Comparison of ENCODE assay signal across 9 cellular contexts in the genomic region with DNA sequence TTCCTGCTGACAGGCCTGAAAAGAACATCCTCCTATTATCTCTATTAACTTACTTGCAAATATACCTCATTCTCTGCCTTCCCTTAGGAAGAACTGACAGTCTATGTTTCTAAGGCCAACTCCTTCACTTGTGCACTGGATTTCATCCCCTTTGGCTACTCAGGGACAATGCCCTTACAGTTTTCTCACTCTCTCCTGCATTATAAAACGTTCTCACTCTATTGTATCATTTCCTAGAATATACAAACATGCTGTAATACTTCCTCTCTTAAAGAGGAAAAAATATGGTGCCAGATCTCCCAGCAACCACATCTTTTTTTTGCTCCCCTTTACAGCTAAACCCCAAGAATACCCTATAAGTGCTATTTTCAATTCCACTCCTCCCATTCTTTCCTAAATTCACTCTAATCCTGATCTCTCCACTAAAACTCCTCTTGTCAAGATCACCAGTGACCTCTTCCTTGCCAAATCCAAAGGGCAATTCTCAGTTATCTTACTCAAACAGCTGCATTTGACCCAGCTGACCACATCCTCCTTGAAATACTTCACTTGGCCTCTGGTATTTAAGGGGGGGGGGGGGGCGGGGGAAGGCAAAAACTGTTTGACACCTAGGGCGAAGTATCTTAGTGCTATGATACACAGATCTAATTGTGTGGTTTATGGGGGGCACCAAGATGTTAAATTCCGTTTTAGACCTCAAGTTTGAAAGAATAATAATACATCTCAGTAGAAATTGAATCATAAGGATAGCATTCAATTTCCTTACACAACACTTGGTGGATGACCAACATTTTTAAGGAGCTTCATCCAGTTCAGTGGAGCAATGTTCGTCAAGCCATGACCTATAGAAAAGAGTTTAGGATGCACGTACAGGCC. TPM values are rescaled to one million over a fixed set of nuclear protein-coding genes. Genes with fewer than 3 reads are reported as not detected.
DNase-seq lines count a peak whose midpoint lies in the region; ATAC-seq and TF ChIP-seq lines count a peak whose summit lies in the region.
"Had no signal": no experiment of that assay in that cellular context is flagged by ENCODE, and none has a peak within 500 bp of the region (broad histone marks: within the 10 kb centered on the region; RNA-seq: fewer than 3 reads in every experiment).

No MANE protein-coding gene starts in this region.

- peak; percentile 10 to 67 for DNase-seq in cardiac muscle cell (ENCODE audit: low read depth in 1 of 2, low spot score in 1 of 2)
- DNase-seq in Right ventricle myocardium inferior (ENCODE audit: missing footprints) = no peak
- peak; percentile 26 for DNase-seq in RWPE1 (ENCODE audit: low spot score)
- DNase-seq in fibroblast of lung (ENCODE audit: low read depth in 2 of 2) = peak; percentile 41 to 83
- no peak for DNase-seq in NCI-H2227 (lab: John Stamatoyannopoulos, UW; ENCODE audit: unreplicated experiment)

- H3K27ac ChIP-seq in cardiac muscle cell (peak overlapping the region; percentile 88), RWPE1 (no peak overlapping the region), fibroblast of lung (ENCODE audit: insufficient read depth, low read length) (peak overlapping the region; percentile 97)

- H3K79me2 ChIP-seq in fibroblast of lung (ENCODE audit: control insufficient read depth, insufficient read depth, low read length) = peaks cover 52% of the 10 kb centered on the region

- ATAC-seq in Right ventricle myocardium inferior = no peak
- ATAC-seq in HG03025 (IDR thresholded peaks at IDR 0.05; ENCODE audit: low FRiP score, unreplicated experiment) = no peak
- no peak for ATAC-seq in GM18867 (IDR thresholded peaks at IDR 0.05; ENCODE audit: unreplicated experiment)

- H3K36me3 ChIP-seq in cardiac muscle cell (peaks cover 21% of the 10 kb centered on the region), fibroblast of lung (ENCODE audit: control insufficient read depth, insufficient read depth, low read length) (peaks cover 3% of the 10 kb centered on the region), skeletal muscle satellite cell (ENCODE audit: insufficient read depth, low read length) (peaks cover 6% of the 10 kb centered on the region)

- intact Hi-C loops in Right ventricle myocardium inferior (cut with DNase I) = loop anchor here (5.0 kb wide), 1 partner anchor 160 kb away; the partner anchor contains the start of gene G3BP2

- H3K4me1 ChIP-seq in cardiac muscle cell (ENCODE audit: low read depth) (peaks cover 23% of the 10 kb centered on the region), fibroblast of lung (ENCODE audit: control insufficient read depth, extremely low read depth, insufficient read depth, low read length) (peaks cover 3% of the 10 kb centered on the region), skeletal muscle satellite cell (ENCODE audit: control insufficient read depth, insufficient read depth, low read length) (peaks cover 29% of the 10 kb centered on the region)

- H2AFZ ChIP-seq in fibroblast of lung (ENCODE audit: low read length) = no peak overlapping the region

- no peak overlapping the region for H3K9ac ChIP-seq in fibroblast of lung (ENCODE audit: insufficient read depth, low read length)
- H3K9ac ChIP-seq in skeletal muscle satellite cell (ENCODE audit: low read depth, low read length) = peak overlapping the region; percentile 92

- CTCF ChIA-PET in RWPE1 (lab: Yijun Ruan, JAX) = interaction anchor here (0.9 kb wide), 1 partner anchor 638 kb away, joined by 6 read pairs; no protein-coding TSS in a partner anchor

- H3K4me3 ChIP-seq in cardiac muscle cell = peak overlapping the region; percentile 66
- H3K4me3 ChIP-seq in fibroblast of lung (replicated peaks in 1 of 4; ENCODE audit: control extremely low read depth in 1 of 4, insufficient read depth in 1 of 4, low read depth in 3 of 4, low read length in 4 of 4) = peak overlapping the region; percentile 83 to 97 (median 86)
- H3K4me3 ChIP-seq in skeletal muscle satellite cell (ENCODE audit: low read length) = peak overlapping the region; percentile 90

- POLR2A ChIA-PET in RWPE1 (lab: Yijun Ruan, JAX; ENCODE audit: low non-redundant PET) = no interaction called here

- no peaks in the 10 kb centered on the region for H3K9me3 ChIP-seq in cardiac muscle cell (ENCODE audit: low read depth)
- H3K9me3 ChIP-seq in fibroblast of lung (ENCODE audit: control insufficient read depth, insufficient read depth, low read depth, low read length) = no peaks in the 10 kb centered on the region
- H3K9me3 ChIP-seq in skeletal muscle satellite cell (replicated peaks; ENCODE audit: low read length) = no peaks in the 10 kb centered on the region

- H3K4me2 ChIP-seq in fibroblast of lung (ENCODE audit: extremely low read depth, insufficient read depth, low read length) (peak overlapping the region; percentile 76), skeletal muscle satellite cell (ENCODE audit: low read length) (peak overlapping the region; percentile 90)

- no peaks in the 10 kb centered on the region for H4K20me1 ChIP-seq in fibroblast of lung (ENCODE audit: control insufficient read depth, extremely low read depth, insufficient read depth, low read length)

- TF ChIP-seq CTCF in cardiac muscle cell (IDR thresholded peaks at IDR 0.05; ENCODE audit: low read depth, low read length) = no peak
- TF ChIP-seq CTCF in RWPE1 (conservative IDR thresholded peaks at IDR 0.05; ENCODE audit: low read depth) = no peak
- no peak for TF ChIP-seq CTCF in fibroblast of lung (conservative IDR thresholded peaks at IDR 0.05 in 1 of 2, IDR thresholded peaks at IDR 0.05 in 1 of 2; ENCODE audit: low read depth in 1 of 2, low read length in 2 of 2)

- H3K27me3 ChIP-seq in cardiac muscle cell (no peaks in the 10 kb centered on the region), fibroblast of lung (ENCODE audit: control insufficient read depth, insufficient read depth, low read length) (no peaks in the 10 kb centered on the region), skeletal muscle satellite cell (ENCODE audit: control insufficient read depth, insufficient read depth, low read length) (no peaks in the 10 kb centered on the region)

RNA-seq across cellular contexts. Expression of gene RCHY1, which starts 1.6 kb away (rescaled TPM):
- total RNA-seq in cardiac muscle cell (16.5 and 22.3 TPM in 2 replicates), Right ventricle myocardium inferior (48.9 TPM), fibroblast of lung (33.1 and 34.5 TPM in 2 replicates)
- polyA plus RNA-seq in cardiac muscle cell (29.6 and 52.5 TPM in 2 replicates), fibroblast of lung (41.9 and 49.3 TPM in 2 replicates)
- polyA plus RNA-seq in fibroblast of lung (2012) = 22.4 and 24.8 TPM in 2 replicates
- polyA minus RNA-seq in fibroblast of lung (ENCODE audit: low replicate concordance) = 2.1 and 4.6 TPM in 2 replicates
- total RNA-seq in skeletal muscle satellite cell (2012; rRNA removed) = 22.3 and 26.0 TPM in 2 replicates

RNA-seq across cellular contexts. Expression of gene THAP6, which starts 1.7 kb away (rescaled TPM):
- total RNA-seq in cardiac muscle cell (14.0 and 16.8 TPM in 2 replicates), Right ventricle myocardium inferior (20.8 TPM), fibroblast of lung (14.1 and 18.8 TPM in 2 replicates)
- polyA plus RNA-seq in cardiac muscle cell (22.2 and 35.6 TPM in 2 replicates), fibroblast of lung (9.7 and 11.7 TPM in 2 replicates)
- 5.2 and 7.9 TPM in 2 replicates for polyA plus RNA-seq in fibroblast of lung (2012)
- 0.67 and 6.9 TPM in 2 replicates for polyA minus RNA-seq in fibroblast of lung (ENCODE audit: low replicate concordance)
- total RNA-seq in skeletal muscle satellite cell (2012; rRNA removed) = 12.7 and 17.5 TPM in 2 replicates

RNA-seq across cellular contexts. Expression of gene ODAPH, which starts 43.3 kb away (rescaled TPM):
- total RNA-seq in cardiac muscle cell (0.24 TPM in 1 of 2 replicates, not detected in the other), Right ventricle myocardium inferior (not detected), fibroblast of lung (not detected in 2 replicates)
- polyA plus RNA-seq in cardiac muscle cell (0.16 TPM in 1 of 2 replicates, not detected in the other), fibroblast of lung (not detected in 2 replicates)
- polyA plus RNA-seq in fibroblast of lung (2012) = not detected in 2 replicates
- polyA minus RNA-seq in fibroblast of lung (ENCODE audit: low replicate concordance) = not detected in 2 replicates
- total RNA-seq in skeletal muscle satellite cell (2012; rRNA removed) = not detected in 2 replicates
- polyA plus RNA-seq: esophagus had no signal

Comparison
In these comparisons a context has a peak if more than half of its experiments do, and no peak if none do; other contexts are left out.
1. DNase-seq: peak in cardiac muscle cell (2 of 2), RWPE1 (single experiment) and fibroblast of lung (2 of 2); none in Right ventricle myocardium inferior (single experiment) and NCI-H2227 (single experiment).
2. Peak in every context shown above with its lines, with median percentiles within 50 percentile points of each other: H3K4me3 ChIP-seq.